Comparison of ENCODE assay signal across 29 cellular contexts in the genomic region with DNA sequence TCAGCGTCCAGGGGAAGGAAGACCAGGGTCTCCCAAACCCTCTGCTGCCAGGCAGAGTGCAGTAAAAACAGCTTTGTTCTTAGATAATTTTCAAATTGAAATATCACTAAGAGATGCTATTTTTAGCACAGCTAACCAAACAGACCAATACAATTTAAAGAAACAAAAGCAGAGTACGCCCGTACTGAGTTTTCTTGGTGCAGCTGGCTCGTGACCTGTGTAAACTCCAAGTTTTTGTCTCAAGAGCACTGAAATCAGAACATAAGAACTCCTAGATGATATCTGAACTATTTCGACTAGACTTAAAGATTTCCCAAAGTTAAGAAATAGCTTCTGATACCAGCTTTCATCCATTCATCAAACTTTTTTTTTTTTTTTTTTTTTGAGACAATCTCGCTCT. TPM values are rescaled to one million over a fixed set of nuclear protein-coding genes. Genes with fewer than 3 reads are reported as not detected.
"Had no signal": no experiment of that assay in that cellular context is flagged by ENCODE, and none has a peak within 500 bp of the region (broad histone marks: within the 10 kb centered on the region; RNA-seq: fewer than 3 reads in every experiment).

No MANE protein-coding gene starts in this region.

- DNase-seq: activated CD4-positive, alpha-beta T cell treated with anti-CD3 and anti-CD28 coated beads for 36 hours; activated CD4-positive, alpha-beta T cell treated with anti-CD3 and anti-CD28 coated beads, Interleukin-2, amount 50 U/mL, for 4 hours; activated CD8-positive, alpha-beta memory T cell treated with anti-CD3 and anti-CD28 coated beads for 24 hours; activated CD8-positive, alpha-beta memory T cell treated with anti-CD3 and anti-CD28 coated beads, Interleukin-2, amount 50 U/mL, for 4 hours; activated effector memory CD4-positive, alpha-beta T cell treated with anti-CD3 and anti-CD28 coated beads, Interleukin-2, amount 50 U/mL, for 16 hours; activated naive CD4-positive, alpha-beta T cell treated with anti-CD3 and anti-CD28 coated beads, Interleukin-2, amount 10 ng/mL, durations not matched to agents 7 days and 5 days; activated T-cell treated with anti-CD3 and anti-CD28 coated beads, Interleukin-2, amount 50 U/mL, for 48 hours; aorta; heart right ventricle; left colon; lower lobe of right lung; mesendoderm; naive B cell; occipital lobe; stimulated activated CD4-positive, alpha-beta T cell treated with anti-CD3 and anti-CD28 coated beads, Interleukin-15, amount 100 ng/mL, for 24 hours; stimulated activated naive B cell treated with anti-CD40 and anti-IgM and Interleukin-4, amounts not matched to agents 10 μg/mL and 1 μg/mL and 100 μg/mL, for 72 hours; T-helper 9 cell; upper lobe of right lung had no signal

- H3K27me3 Mint-ChIP-seq: activated CD4-positive, alpha-beta T cell treated with anti-CD3 and anti-CD28 coated beads for 36 hours; activated naive CD4-positive, alpha-beta T cell treated with anti-CD3 and anti-CD28 coated beads, Interleukin-2, amount 10 ng/mL, durations not matched to agents 7 days and 5 days; central memory CD8-positive, alpha-beta T cell; naive B cell; stimulated activated naive B cell treated with anti-CD40 and anti-IgM and Interleukin-4, amounts not matched to agents 10 μg/mL and 1 μg/mL and 100 μg/mL, for 72 hours had no signal

- H3K4me1 ChIP-seq: lower lobe of right lung, upper lobe of right lung had no signal

- H3K9me3 ChIP-seq: heart right ventricle, lower lobe of right lung, upper lobe of right lung had no signal

- H3K4me3 ChIP-seq: heart right ventricle, lower lobe of right lung, upper lobe of right lung had no signal

- H3K27ac Mint-ChIP-seq: activated CD4-positive, alpha-beta T cell treated with anti-CD3 and anti-CD28 coated beads for 36 hours; activated naive CD4-positive, alpha-beta T cell treated with anti-CD3 and anti-CD28 coated beads, Interleukin-2, amount 10 ng/mL, durations not matched to agents 7 days and 5 days; stimulated activated naive B cell treated with anti-CD40 and anti-IgM and Interleukin-4, amounts not matched to agents 10 μg/mL and 1 μg/mL and 100 μg/mL, for 72 hours had no signal

- H3K9me3 Mint-ChIP-seq: activated naive CD4-positive, alpha-beta T cell treated with anti-CD3 and anti-CD28 coated beads, Interleukin-2, amount 10 ng/mL, durations not matched to agents 7 days and 5 days; central memory CD8-positive, alpha-beta T cell; naive B cell; neural crest cell; stimulated activated naive B cell treated with anti-CD40 and anti-IgM and Interleukin-4, amounts not matched to agents 10 μg/mL and 1 μg/mL and 100 μg/mL, for 72 hours had no signal

- ATAC-seq: activated CD4-positive, alpha-beta T cell treated with anti-CD3 and anti-CD28 coated beads for 36 hours; heart right ventricle; sciatic nerve; stimulated activated naive B cell treated with anti-CD40 and anti-IgM and Interleukin-4, amounts not matched to agents 10 μg/mL and 1 μg/mL and 100 μg/mL, for 72 hours; upper lobe of right lung had no signal

- H3K27me3 ChIP-seq: heart right ventricle, upper lobe of right lung had no signal

- H3K27ac ChIP-seq: heart right ventricle, lower lobe of right lung, upper lobe of right lung had no signal

- H3K4me3 Mint-ChIP-seq: activated CD4-positive, alpha-beta T cell treated with anti-CD3 and anti-CD28 coated beads for 36 hours; activated naive CD4-positive, alpha-beta T cell treated with anti-CD3 and anti-CD28 coated beads, Interleukin-2, amount 10 ng/mL, durations not matched to agents 7 days and 5 days; central memory CD8-positive, alpha-beta T cell; neural crest cell; stimulated activated naive B cell treated with anti-CD40 and anti-IgM and Interleukin-4, amounts not matched to agents 10 μg/mL and 1 μg/mL and 100 μg/mL, for 72 hours had no signal

RNA-seq across cellular contexts. Expression of a gene that starts 24.6 kb away (rescaled TPM):
- total RNA-seq: epithelial cell of proximal tubule, fibroblast of villous mesenchyme had no signal
- polyA plus RNA-seq: aorta had no signal

RNA-seq across cellular contexts. Expression of a gene that starts 31.2 kb away (rescaled TPM):
- total RNA-seq: activated CD4-positive, alpha-beta T cell treated with anti-CD3 and anti-CD28 coated beads for 36 hours; aorta; epithelial cell of proximal tubule; fibroblast of villous mesenchyme; heart right ventricle; left colon; lower lobe of right lung; occipital lobe; posterior vena cava; renal cortical epithelial cell; sciatic nerve; T-helper 1 cell treated with Interleukin-12 subunit alpha and Interleukin-12 subunit beta and Interleukin-4 antibody, amounts not matched to agents 30 ng/mL and 1 ng/mL, for 36 hours; temporal lobe; upper lobe of right lung had no signal
- polyA plus RNA-seq: aorta, heart right ventricle, keratinocyte, small intestine had no signal

RNA-seq across cellular contexts. Expression of a gene that starts 52.2 kb away (rescaled TPM):
- total RNA-seq: lower lobe of right lung, posterior vena cava, sciatic nerve, upper lobe of right lung had no signal
